In the genomic region with DNA sequence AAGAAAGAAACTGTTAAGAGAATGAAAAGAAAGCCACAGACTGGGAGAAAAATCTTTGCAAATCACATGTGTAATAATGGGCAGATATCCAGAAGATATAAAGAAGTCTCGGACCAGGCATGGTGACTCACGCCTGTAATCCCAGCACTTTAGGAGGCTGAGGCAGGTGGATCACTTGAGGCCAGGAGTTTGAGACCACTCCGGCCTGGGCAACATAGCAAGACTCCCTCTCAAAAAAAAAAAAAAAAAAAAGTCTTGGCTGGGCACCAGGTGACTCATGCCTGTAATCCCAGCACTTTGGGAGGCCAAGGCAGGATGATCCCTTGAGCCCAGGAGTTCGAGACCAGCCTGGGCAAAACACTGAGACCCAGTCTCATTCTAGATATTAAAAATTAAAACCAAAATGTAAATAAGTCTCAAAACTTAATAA, we compare ENCODE assay signal across 1 cellular context.
TF ChIP-seq lines count a peak whose summit lies in the region.

No MANE protein-coding gene starts in this region.

TF ChIP-seq in A549, 52 proteins besides CTCF, POLR2A, EP300 and RAD21:
- peak; percentile 31; the same call in 1 of the 2 replicates for TF ChIP-seq FOSL2 (IDR thresholded peaks at IDR 0.05)
- peak; percentile 78 for TF ChIP-seq FOSL2 (CRISPR knock-in tag; IDR thresholded peaks at IDR 0.05)
- TF ChIP-seq JUNB (IDR thresholded peaks at IDR 0.05) = peak; percentile 26; the same call in 1 of the 2 replicates
